8 cellular contexts compared by ENCODE assay signal in the genomic region with DNA sequence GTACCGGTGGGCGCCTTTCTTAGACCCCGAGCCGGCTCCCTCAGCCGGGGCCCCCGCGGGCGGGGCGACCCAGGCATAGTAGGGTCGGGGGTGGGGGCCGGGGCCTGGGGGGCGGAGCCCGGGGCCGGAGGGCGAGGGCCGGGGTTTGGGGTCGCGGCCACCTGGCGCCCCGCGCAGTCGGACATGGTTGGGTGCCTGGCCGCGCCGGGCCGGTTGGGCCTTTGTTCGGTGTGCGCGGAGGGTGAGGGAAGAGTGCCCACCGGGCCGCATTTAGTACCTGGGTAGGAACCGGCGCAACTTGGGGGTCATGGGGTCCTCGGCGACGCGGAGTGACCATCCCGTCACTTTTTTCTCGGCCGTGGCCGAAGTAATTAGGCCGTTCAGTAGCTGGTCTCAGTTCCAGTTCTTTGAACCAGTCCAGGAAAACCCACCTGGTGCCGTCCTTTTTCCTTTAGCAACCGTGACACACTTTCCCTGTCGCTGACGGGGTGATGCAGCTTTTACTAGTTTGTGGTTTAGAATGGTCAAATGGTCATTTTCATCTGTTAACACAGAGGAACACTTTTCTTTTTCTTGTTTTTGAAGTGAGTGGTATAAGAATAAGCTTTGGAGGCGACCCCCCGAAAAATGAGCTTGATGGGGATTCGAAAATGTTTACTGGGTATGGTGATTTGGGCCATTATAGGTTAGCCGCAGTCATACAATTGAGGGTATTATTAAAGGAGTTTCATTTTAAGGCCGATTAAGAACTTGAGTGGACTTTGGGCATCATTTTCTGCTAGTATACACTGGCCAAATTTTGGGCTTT. TPM values are rescaled to one million over a fixed set of nuclear protein-coding genes. Genes with fewer than 3 reads are reported as not detected.
A peak's percentile ranks its signal among the peaks of the same experiment; 100 is the strongest.
DNase-seq lines count a peak whose midpoint lies in the region; ATAC-seq and TF ChIP-seq lines count a peak whose summit lies in the region.

No MANE protein-coding gene starts in this region.

- peaks cover 7% of the 10 kb centered on the region for H3K27me3 Mint-ChIP-seq in CD4-positive, CD25-positive, alpha-beta regulatory T cell
- no peaks in the 10 kb centered on the region for H3K27me3 Mint-ChIP-seq in nephron (ENCODE audit: low read depth)

- no peaks in the 10 kb centered on the region for H3K9me2 ChIP-seq in HCT116 (ENCODE audit: insufficient read depth)

- peak overlapping the region; percentile 97 to 98 (median 97) for H3K4me3 Mint-ChIP-seq in CD4-positive, CD25-positive, alpha-beta regulatory T cell
- H3K4me3 Mint-ChIP-seq in nephron = peak overlapping the region; percentile 93 to 99 (median 97)

- TF ChIP-seq RAD21 in HCT116 (IDR thresholded peaks at IDR 0.05; ENCODE audit: low read depth) = no peak

- H3K27ac ChIP-seq in CD4-positive, CD25-positive, alpha-beta regulatory T cell (ENCODE audit: insufficient read depth, low read length, poor library complexity, severe bottlenecking) = peak overlapping the region; percentile 100
- peak overlapping the region; percentile 67 for H3K27ac ChIP-seq in HCT116 (ENCODE audit: low read depth, low read length)

- no peaks in the 10 kb centered on the region for H3K9me3 ChIP-seq in CD4-positive, CD25-positive, alpha-beta regulatory T cell (ENCODE audit: control insufficient read depth in 2 of 2, low read length in 2 of 2)
- no peaks in the 10 kb centered on the region for H3K9me3 ChIP-seq in HCT116 (ENCODE audit: control insufficient read depth in 1 of 2, insufficient read depth in 1 of 2, low read depth in 1 of 2, low read length in 2 of 2)

- TF ChIP-seq POLR2A in HCT116 (IDR thresholded peaks at IDR 0.05; ENCODE audit: borderline replicate concordance, extremely low read depth, insufficient read depth, insufficient read length) (no peak), erythroblast (IDR thresholded peaks at IDR 0.05; ENCODE audit: low read length) (no peak)

- peaks cover 66% of the 10 kb centered on the region for H3K79me2 ChIP-seq in HCT116 (ENCODE audit: insufficient read depth, low read length)

- ATAC-seq in CD4-positive, CD25-positive, alpha-beta regulatory T cell (ENCODE audit: low read depth in 2 of 2) = no peak
- ATAC-seq in HCT116 = peak; percentile 31

- peak overlapping the region; percentile 78 for H3K4me2 ChIP-seq in HCT116 (ENCODE audit: low read length)

- H3K4me3 ChIP-seq in CD4-positive, CD25-positive, alpha-beta regulatory T cell (ENCODE audit: low read depth, low read length) = peak overlapping the region; percentile 96
- peak overlapping the region; percentile 94 to 95 for H3K4me3 ChIP-seq in HCT116 (replicated peaks in 1 of 2; ENCODE audit: low read depth in 1 of 2, low read length in 2 of 2)

- TF ChIP-seq CTCF in HCT116 (IDR thresholded peaks at IDR 0.05 in 2 of 3, conservative IDR thresholded peaks at IDR 0.05 in 1 of 3; ENCODE audit: borderline replicate concordance in 1 of 3, insufficient read depth in 1 of 3, low read depth in 2 of 3, low read length in 2 of 3) (no peak), nephron (IDR thresholded peaks at IDR 0.05; ENCODE audit: unreplicated experiment in 3 of 3) (no peak)

- no peak for DNase-seq in CD4-positive, CD25-positive, alpha-beta regulatory T cell
- DNase-seq in HCT116 (ENCODE audit: low read depth, low spot score) (no peak), SK-N-DZ (ENCODE audit: low spot score) (peak; percentile 3), erythroblast (lab: John Stamatoyannopoulos, UW) (peak; percentile 69 to 82), NCI-H1092 (lab: John Stamatoyannopoulos, UW) (no peak), GM19240 (ENCODE audit: insufficient read length, low spot score) (no peak), Kasumi-1 (lab: John Stamatoyannopoulos, UW) (no peak)

- no peaks in the 10 kb centered on the region for H3K27me3 ChIP-seq in CD4-positive, CD25-positive, alpha-beta regulatory T cell (ENCODE audit: control insufficient read depth, insufficient read depth, low read length)
- H3K27me3 ChIP-seq in HCT116 (ENCODE audit: insufficient read depth, low read length) = no peaks in the 10 kb centered on the region

- H4K20me1 ChIP-seq in HCT116 (ENCODE audit: insufficient read depth) = peaks cover 36% of the 10 kb centered on the region; the same call in 1 of the 2 replicates

- peak overlapping the region; percentile 99 to 100 (median 100) for H3K27ac Mint-ChIP-seq in CD4-positive, CD25-positive, alpha-beta regulatory T cell
- H3K27ac Mint-ChIP-seq in nephron = peak overlapping the region; percentile 98 to 100 (median 99)

- H3K9me3 Mint-ChIP-seq in CD4-positive, CD25-positive, alpha-beta regulatory T cell = no peaks in the 10 kb centered on the region
- no peaks in the 10 kb centered on the region for H3K9me3 Mint-ChIP-seq in nephron

- H3K36me3 ChIP-seq in CD4-positive, CD25-positive, alpha-beta regulatory T cell (ENCODE audit: control insufficient read depth, insufficient read depth, low read length) = no peaks in the 10 kb centered on the region
- H3K36me3 ChIP-seq in HCT116 (ENCODE audit: control insufficient read depth in 1 of 2, insufficient read depth in 2 of 2, low read length in 2 of 2) = peaks cover 18 to 34% of the 10 kb centered on the region in 2 experiments

- H3K4me1 Mint-ChIP-seq in CD4-positive, CD25-positive, alpha-beta regulatory T cell = peaks cover 11 to 52% (median 31%) of the 10 kb centered on the region in 4 donors
- peaks cover 33% of the 10 kb centered on the region for H3K4me1 Mint-ChIP-seq in nephron

- RAD21 ChIA-PET in HCT116 (lab: Charles Lee; ENCODE audit: low non-redundant PET in 1 of 2, low total read pairs in 2 of 2, uncharacterized antibody in 2 of 2, unreplicated experiment in 2 of 2) = no interaction called here

- H2AFZ ChIP-seq in HCT116 (ENCODE audit: low read depth, low read length, poor library complexity, severe bottlenecking) = no peak overlapping the region

- TSS peak; percentile 51 for BruUV-seq in HCT116 (replicated peaks; lab: Mats Ljungman, UMichigan)

- peaks cover 2% of the 10 kb centered on the region for H3K36me3 Mint-ChIP-seq in CD4-positive, CD25-positive, alpha-beta regulatory T cell
- peaks cover 13% of the 10 kb centered on the region for H3K36me3 Mint-ChIP-seq in nephron (ENCODE audit: low read depth)

- CTCF ChIA-PET in HCT116 (lab: Charles Lee) = no interaction called here

- intact Hi-C loops in HCT116 (cut with micrococcal nuclease) = loop anchor here (10.0 kb wide), 1 partner anchor 793 kb away; no protein-coding TSS in a partner anchor

- H3K9ac ChIP-seq in HCT116 (ENCODE audit: low read length) = peak overlapping the region; percentile 93

- POLR2A ChIA-PET in HCT116 (lab: Charles Lee) = no interaction called here

- peaks cover 47% of the 10 kb centered on the region for H3K4me1 ChIP-seq in CD4-positive, CD25-positive, alpha-beta regulatory T cell (ENCODE audit: control insufficient read depth, insufficient read depth, low read length, poor library complexity, severe bottlenecking)
- peaks cover 15 to 40% of the 10 kb centered on the region in 2 experiments for H3K4me1 ChIP-seq in HCT116 (ENCODE audit: control insufficient read depth in 1 of 2, insufficient read depth in 2 of 2, low read length in 2 of 2)

TF ChIP-seq in HCT116, 20 proteins besides CTCF, POLR2A, EP300 and RAD21:
- TF ChIP-seq SIN3A (IDR thresholded peaks at IDR 0.05; ENCODE audit: low read depth) (no peak), ZFX (IDR thresholded peaks at IDR 0.05) (peak; percentile 32; the same call in 1 of the 2 replicates)

RNA-seq across cellular contexts. Expression of a gene that starts 0.6 kb away (rescaled TPM):
- 35.2 TPM for total RNA-seq in CD4-positive, CD25-positive, alpha-beta regulatory T cell
- polyA plus RNA-seq in CD4-positive, CD25-positive, alpha-beta regulatory T cell = 10 to 100 TPM; 28.6 to 53.0 (median 44.0) TPM
- total RNA-seq in HCT116 (2021; ENCODE audit: unreplicated experiment) = 242 TPM
- polyA plus RNA-seq in HCT116 (2012) = 384 and 475 TPM in 2 replicates
- polyA plus RNA-seq in SK-N-DZ (2014; cell fraction: cytosol; rRNA removed) = 389 and 393 TPM in 2 replicates
- 222 and 336 TPM in 2 replicates for polyA plus RNA-seq in SK-N-DZ (2014; cell fraction: nucleus; rRNA removed)

RNA-seq across cellular contexts. Expression of a gene that starts 6.8 kb away (rescaled TPM):
- total RNA-seq in CD4-positive, CD25-positive, alpha-beta regulatory T cell = 129 TPM
- 10 to 100 TPM; 19.2 to 38.3 (median 24.7) TPM for polyA plus RNA-seq in CD4-positive, CD25-positive, alpha-beta regulatory T cell
- total RNA-seq in HCT116 (2021; ENCODE audit: unreplicated experiment) = 41.6 TPM
- 25.7 and 27.3 TPM in 2 replicates for polyA plus RNA-seq in HCT116 (2012)
- polyA plus RNA-seq in SK-N-DZ (2014; cell fraction: cytosol; rRNA removed) = 58.2 and 58.9 TPM in 2 replicates
- 77.3 and 101 TPM in 2 replicates for polyA plus RNA-seq in SK-N-DZ (2014; cell fraction: nucleus; rRNA removed)

Comparison
In these comparisons a context has a peak if more than half of its experiments do, and no peak if none do; other contexts are left out.
1. DNase-seq: peak in SK-N-DZ (single experiment) and erythroblast (2 of 2); none in CD4-positive, CD25-positive, alpha-beta regulatory T cell (0 of 3), HCT116 (single experiment), NCI-H1092 (single experiment), GM19240 (single experiment) and Kasumi-1 (0 of 2).